ENCODE assay signal across 9 cellular contexts in the genomic region with DNA sequence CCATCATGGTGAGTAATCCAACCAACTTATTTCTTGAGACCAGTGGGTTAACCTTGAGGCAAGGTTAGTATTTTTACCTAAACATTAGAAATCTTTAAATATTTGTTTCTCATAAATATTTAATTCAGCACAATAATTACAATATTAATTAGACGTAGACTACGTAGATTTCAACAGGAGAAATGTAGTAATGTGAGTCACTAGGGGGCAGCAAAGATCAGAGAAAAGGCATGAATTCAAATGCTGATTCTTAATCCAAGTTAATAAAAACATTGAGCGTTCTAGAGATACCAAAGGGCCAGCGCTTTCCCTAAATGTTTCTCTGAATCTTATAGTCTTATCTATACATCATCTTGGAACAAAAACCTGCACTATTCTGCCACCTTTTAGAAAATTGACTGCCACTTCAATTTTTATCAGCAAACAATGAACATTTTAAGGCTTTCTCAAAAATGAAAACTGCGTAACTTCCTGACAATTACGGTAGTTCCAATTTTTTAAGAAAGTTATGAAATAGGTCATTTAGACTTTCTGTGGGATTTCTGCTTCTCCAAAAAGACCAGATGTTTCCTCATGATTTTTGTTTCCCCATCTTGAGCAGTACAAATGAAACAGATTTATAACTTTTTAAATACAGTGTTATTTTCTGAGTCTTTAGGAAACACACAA.
DNase-seq lines count a peak whose midpoint lies in the region; ATAC-seq, FAIRE-seq and TF ChIP-seq lines count a peak whose summit lies in the region.
"Had no signal": no experiment of that assay in that cellular context is flagged by ENCODE, and none has a peak within 500 bp of the region (broad histone marks: within the 10 kb centered on the region; RNA-seq: fewer than 3 reads in every experiment).

No MANE protein-coding gene starts in this region.

- no peak overlapping the region for H3K4me3 Mint-ChIP-seq in CD8-positive, alpha-beta T cell
- H3K4me3 Mint-ChIP-seq: stimulated activated naive B cell treated with anti-CD40 and anti-IgM and Interleukin-4, amounts not matched to agents 10 μg/mL and 1 μg/mL and 100 μg/mL, for 72 hours had no signal

- H3K27me3 ChIP-seq in CD8-positive, alpha-beta T cell (ENCODE audit: insufficient read depth, low read length): no peaks in the 10 kb centered on the region
- H3K27me3 ChIP-seq in SJCRH30 (no peaks in the 10 kb centered on the region), endothelial cell of umbilical vein (ENCODE audit: control insufficient read depth in 2 of 2, insufficient read depth in 2 of 2, low read length in 2 of 2) (no peaks in the 10 kb centered on the region), mononuclear cell (ENCODE audit: insufficient read depth, low read length) (no peaks in the 10 kb centered on the region)

- peak; percentile 56 for TF ChIP-seq CTCF in CD8-positive, alpha-beta T cell (IDR thresholded peaks at IDR 0.05)
- peak; percentile 36 to 41 for TF ChIP-seq CTCF in endothelial cell of umbilical vein (IDR thresholded peaks at IDR 0.05; ENCODE audit: extremely low read depth in 1 of 2, insufficient read depth in 1 of 2, low read depth in 1 of 2, low read length in 2 of 2)

- no peak for ATAC-seq in CD8-positive, alpha-beta T cell
- ATAC-seq in GM18870 (IDR thresholded peaks at IDR 0.05; ENCODE audit: unreplicated experiment) (peak; percentile 69), GM19455 (IDR thresholded peaks at IDR 0.05; ENCODE audit: unreplicated experiment) (no peak)

- POLR2A ChIA-PET in CD8-positive, alpha-beta T cell (lab: Charles Lee): no interaction called here
- POLR2A ChIA-PET in endothelial cell of umbilical vein (lab: Charles Lee): no interaction called here

- no peaks in the 10 kb centered on the region for H3K79me2 ChIP-seq in endothelial cell of umbilical vein (ENCODE audit: control insufficient read depth, insufficient read depth, low read length)

- H3K4me3 ChIP-seq in CD8-positive, alpha-beta T cell (ENCODE audit: low read depth, low read length): no peak overlapping the region
- H3K4me3 ChIP-seq in SJCRH30 (no peak overlapping the region), endothelial cell of umbilical vein (replicated peaks in 1 of 3; ENCODE audit: insufficient read depth in 1 of 3, low read depth in 1 of 3, low read length in 3 of 3) (peak overlapping the region; percentile 12 to 61 (median 21)), mononuclear cell (ENCODE audit: low read length) (peak overlapping the region; percentile 18)

- H3K27ac ChIP-seq in CD8-positive, alpha-beta T cell (ENCODE audit: low read depth, low read length): no peak overlapping the region
- H3K27ac ChIP-seq in SJCRH30 (no peak overlapping the region), endothelial cell of umbilical vein (ENCODE audit: insufficient read depth, low read depth, low read length) (peak overlapping the region; percentile 32)

- peak overlapping the region; percentile 41 for H2AFZ ChIP-seq in endothelial cell of umbilical vein (ENCODE audit: low read depth, low read length)

- no peaks in the 10 kb centered on the region for H3K36me3 Mint-ChIP-seq in CD8-positive, alpha-beta T cell
- H3K36me3 Mint-ChIP-seq: stimulated activated naive B cell treated with anti-CD40 and anti-IgM and Interleukin-4, amounts not matched to agents 10 μg/mL and 1 μg/mL and 100 μg/mL, for 72 hours had no signal

- FAIRE-seq in endothelial cell of umbilical vein (lab: Jason Lieb, UNC): peak; percentile 67

- H3K9me3 Mint-ChIP-seq in CD8-positive, alpha-beta T cell: no peaks in the 10 kb centered on the region
- H3K9me3 Mint-ChIP-seq: stimulated activated naive B cell treated with anti-CD40 and anti-IgM and Interleukin-4, amounts not matched to agents 10 μg/mL and 1 μg/mL and 100 μg/mL, for 72 hours had no signal

- H3K9me1 ChIP-seq in endothelial cell of umbilical vein (replicated peaks; ENCODE audit: control insufficient read depth, extremely low read depth, insufficient read depth, low read length): no peaks in the 10 kb centered on the region

- H3K9me3 ChIP-seq in CD8-positive, alpha-beta T cell (ENCODE audit: low read length): no peaks in the 10 kb centered on the region
- H3K9me3 ChIP-seq in SJCRH30 (replicated peaks): no peaks in the 10 kb centered on the region
- H3K9me3 ChIP-seq in endothelial cell of umbilical vein (replicated peaks; ENCODE audit: control insufficient read depth, insufficient read depth, low read length): no peaks in the 10 kb centered on the region
- no peaks in the 10 kb centered on the region for H3K9me3 ChIP-seq in mononuclear cell (ENCODE audit: low read depth, low read length)

- peaks cover 2% of the 10 kb centered on the region for H3K27me3 Mint-ChIP-seq in CD8-positive, alpha-beta T cell (ENCODE audit: low read depth)
- H3K27me3 Mint-ChIP-seq: stimulated activated naive B cell treated with anti-CD40 and anti-IgM and Interleukin-4, amounts not matched to agents 10 μg/mL and 1 μg/mL and 100 μg/mL, for 72 hours had no signal

- H3K4me1 ChIP-seq in CD8-positive, alpha-beta T cell (ENCODE audit: insufficient read depth, low read length): no peaks in the 10 kb centered on the region
- H3K4me1 ChIP-seq in SJCRH30 (no peaks in the 10 kb centered on the region), endothelial cell of umbilical vein (ENCODE audit: control insufficient read depth, extremely low read depth, insufficient read depth, low read length) (peaks cover 37% of the 10 kb centered on the region), mononuclear cell (ENCODE audit: insufficient read depth, low read length) (peaks cover 25% of the 10 kb centered on the region)

- TF ChIP-seq POLR2A in endothelial cell of umbilical vein (IDR thresholded peaks at IDR 0.05; ENCODE audit: low read depth, low read length): no peak

- CTCF ChIA-PET in CD8-positive, alpha-beta T cell (lab: Charles Lee): no interaction called here
- CTCF ChIA-PET in endothelial cell of umbilical vein (lab: Charles Lee): interaction anchor here (1.4 to 1.7 kb wide), 2 partner anchors 22 to 263 kb away, joined by 4 to 6 read pairs; no protein-coding TSS in a partner anchor

- H3K4me1 Mint-ChIP-seq in CD8-positive, alpha-beta T cell (ENCODE audit: low read depth): no peaks in the 10 kb centered on the region
- H3K4me1 Mint-ChIP-seq: stimulated activated naive B cell treated with anti-CD40 and anti-IgM and Interleukin-4, amounts not matched to agents 10 μg/mL and 1 μg/mL and 100 μg/mL, for 72 hours had no signal

- peak overlapping the region; percentile 73 for H3K4me2 ChIP-seq in endothelial cell of umbilical vein (ENCODE audit: insufficient read depth, low read length)

- no peaks in the 10 kb centered on the region for H4K20me1 ChIP-seq in endothelial cell of umbilical vein (replicated peaks; ENCODE audit: control insufficient read depth, extremely low read depth, insufficient read depth, low read length)

- BruUV-seq in endothelial cell of umbilical vein (replicated peaks; lab: Mats Ljungman, UMichigan): TSS peak; percentile 80

- no peak overlapping the region for H3K27ac Mint-ChIP-seq in CD8-positive, alpha-beta T cell
- H3K27ac Mint-ChIP-seq: stimulated activated naive B cell treated with anti-CD40 and anti-IgM and Interleukin-4, amounts not matched to agents 10 μg/mL and 1 μg/mL and 100 μg/mL, for 72 hours had no signal

- H3K9ac ChIP-seq in endothelial cell of umbilical vein (replicated peaks; ENCODE audit: extremely low read depth, insufficient read depth, low read length): peak overlapping the region; percentile 60

- dilution Hi-C loops in endothelial cell of umbilical vein (cut with MboI; ENCODE audit: extremely low pct_ligation_motif_present, low sequenced_read_pairs): no loop called here

- peak in 1 of 7 experiments; percentile 7 for DNase-seq in CD8-positive, alpha-beta T cell
- DNase-seq in M059J (ENCODE audit: low read depth) (peak; percentile 62), SJCRH30 (peak; percentile 24 to 70), endothelial cell of umbilical vein (ENCODE audit: low read depth, low spot score) (peak; percentile 92), mesenteric fat pad (ENCODE audit: low spot score) (no peak)
- DNase-seq: stimulated activated naive B cell treated with anti-CD40 and anti-IgM and Interleukin-4, amounts not matched to agents 10 μg/mL and 1 μg/mL and 100 μg/mL, for 72 hours had no signal

- intact Hi-C loops in CD8-positive, alpha-beta T cell (cut with DNase I, micrococcal nuclease): loop anchor here (5.0 kb wide), 4 partner anchors 635 to 1210 kb away; no protein-coding TSS in a partner anchor
- intact Hi-C loops in endothelial cell of umbilical vein (cut with micrococcal nuclease): loop anchor here (1.0 to 10.0 kb wide), 10 partner anchors 15 to 633 kb away; no protein-coding TSS in a partner anchor

- H3K36me3 ChIP-seq in CD8-positive, alpha-beta T cell (ENCODE audit: insufficient read depth, low read length): no peaks in the 10 kb centered on the region
- H3K36me3 ChIP-seq in SJCRH30: no peaks in the 10 kb centered on the region
- H3K36me3 ChIP-seq in endothelial cell of umbilical vein (ENCODE audit: control insufficient read depth in 2 of 2, extremely low read depth in 1 of 2, insufficient read depth in 2 of 2, low read length in 2 of 2): no peaks in the 10 kb centered on the region

TF ChIP-seq in endothelial cell of umbilical vein, 7 proteins besides CTCF, POLR2A, EP300 and RAD21:
- TF ChIP-seq GATA2 (IDR thresholded peaks at IDR 0.05; ENCODE audit: insufficient read depth, insufficient read length, low read depth, low read length) (no peak), EZH2 (IDR thresholded peaks at IDR 0.05; ENCODE audit: borderline replicate concordance, low read depth, low read length, severe bottlenecking) (no peak), MYC (IDR thresholded peaks at IDR 0.05; ENCODE audit: low read depth, low read length) (no peak), FOS (IDR thresholded peaks at IDR 0.05; ENCODE audit: borderline replicate concordance, insufficient read depth, low read length) (no peak), POLR2AphosphoS5 (IDR thresholded peaks at IDR 0.05; ENCODE audit: insufficient read depth, low read depth, low read length) (no peak), JUN (IDR thresholded peaks at IDR 0.05; ENCODE audit: borderline replicate concordance, insufficient read depth, insufficient read length, low read depth) (no peak)
- TF ChIP-seq, protein P1, sequence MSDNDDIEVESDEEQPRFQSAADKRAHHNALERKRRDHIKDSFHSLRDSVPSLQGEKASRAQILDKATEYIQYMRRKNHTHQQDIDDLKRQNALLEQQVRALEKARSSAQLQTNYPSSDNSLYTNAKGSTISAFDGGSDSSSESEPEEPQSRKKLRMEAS (IDR thresholded peaks at IDR 0.05; ENCODE audit: insufficient read depth, insufficient read length): no peak

Comparison
In these comparisons a context has a peak if more than half of its experiments do, and no peak if none do; other contexts are left out.
1. H3K4me3 ChIP-seq: peak in endothelial cell of umbilical vein (3 of 3) and mononuclear cell (single experiment); none in CD8-positive, alpha-beta T cell (single experiment) and SJCRH30 (single experiment).